Comparison of ENCODE assay signal across 17 cellular contexts in the genomic region with DNA sequence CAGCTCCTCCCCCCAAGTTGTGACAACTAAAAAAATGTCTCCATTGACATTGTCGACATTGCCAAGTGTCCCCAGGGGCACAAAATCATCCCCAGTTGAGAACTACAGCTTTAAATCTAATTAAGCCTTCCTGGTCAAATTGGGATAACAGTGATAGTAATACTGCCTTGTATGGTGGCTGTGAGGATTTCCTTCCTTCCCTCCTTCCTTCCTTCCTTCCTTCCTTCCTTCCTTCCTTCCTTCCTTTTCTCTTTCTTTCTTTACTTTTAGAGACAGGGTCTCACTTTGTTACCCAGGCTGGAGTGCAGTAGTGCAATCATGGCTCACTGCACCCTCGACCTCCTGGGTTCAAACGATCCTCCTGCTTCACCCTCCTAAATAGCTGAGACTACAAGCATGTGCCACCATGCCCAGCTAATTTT. TPM values are rescaled to one million over a fixed set of nuclear protein-coding genes. Genes with fewer than 3 reads are reported as not detected.
DNase-seq lines count a peak whose midpoint lies in the region; ATAC-seq and TF ChIP-seq lines count a peak whose summit lies in the region.
"Had no signal": no experiment of that assay in that cellular context is flagged by ENCODE, and none has a peak within 500 bp of the region (broad histone marks: within the 10 kb centered on the region; RNA-seq: fewer than 3 reads in every experiment).

No MANE protein-coding gene starts in this region.

- H2BK5ac ChIP-seq in mesendoderm (ENCODE audit: low read length), result no peak overlapping the region

- CTCF ChIA-PET in A673 (lab: Charles Lee) (interaction anchor here (0.6 to 0.7 kb wide), 2 partner anchors 13 to 66 kb away, joined by 4 to 22 read pairs; no protein-coding TSS in a partner anchor), HEK293 (lab: Yijun Ruan, JAX) (interaction anchor here (0.7 to 2.4 kb wide), 4 partner anchors 13 to 235 kb away, joined by 3 to 12 read pairs (median 6); no protein-coding TSS in a partner anchor)

- H4K8ac ChIP-seq in mesendoderm (ENCODE audit: low read depth, low read length), result no peak overlapping the region

- H3K18ac ChIP-seq in mesendoderm (ENCODE audit: low read length), result no peak overlapping the region

- H3K4ac ChIP-seq in mesendoderm (ENCODE audit: low read depth, low read length), result no peak overlapping the region

- H2BK15ac ChIP-seq in mesendoderm (replicated peaks; ENCODE audit: low read depth), result no peak overlapping the region

- H3K9me3 Mint-ChIP-seq in naive thymus-derived CD8-positive, alpha-beta T cell, result no peaks in the 10 kb centered on the region
- H3K9me3 Mint-ChIP-seq: CD4-positive, alpha-beta T cell had no signal

- H3K27ac Mint-ChIP-seq in naive thymus-derived CD8-positive, alpha-beta T cell, result peak overlapping the region in 2 of 10 donors; percentile 23 to 60
- H3K27ac Mint-ChIP-seq: B cell; CD4-positive, alpha-beta T cell had no signal

- no peak overlapping the region for H2BK120ac ChIP-seq in mesendoderm (ENCODE audit: low read depth, low read length)

- H4K5ac ChIP-seq in mesendoderm (ENCODE audit: low read length), result no peak overlapping the region

- POLR2A ChIA-PET in A673 (lab: Charles Lee; ENCODE audit: low non-redundant PET), result interaction anchor here (0.6 to 0.7 kb wide), 3 partner anchors 10 to 144 kb away, joined by 3 to 5 read pairs (median 4); no protein-coding TSS in a partner anchor
- POLR2A ChIA-PET in HEK293 (lab: Yijun Ruan, JAX), result no interaction called here
- POLR2A ChIA-PET in naive thymus-derived CD8-positive, alpha-beta T cell (lab: Charles Lee), result no interaction called here

- no TSS peak for BruUV-seq in A673 (replicated peaks; lab: Mats Ljungman, UMichigan)

- no peak overlapping the region for H3K4me3 Mint-ChIP-seq in naive thymus-derived CD8-positive, alpha-beta T cell
- H3K4me3 Mint-ChIP-seq: B cell; CD4-positive, alpha-beta T cell had no signal

- no peak for ATAC-seq in gastrocnemius medialis
- ATAC-seq in naive thymus-derived CD8-positive, alpha-beta T cell, result no peak
- ATAC-seq: HCT116 had no signal

- H3K4me1 Mint-ChIP-seq in naive thymus-derived CD8-positive, alpha-beta T cell, result peaks cover 0 to 7% (median 3%) of the 10 kb centered on the region in 4 donors

- intact Hi-C loops in A673 (cut with micrococcal nuclease; ENCODE audit: unreplicated experiment) (loop anchor here (2.0 kb wide), 1 partner anchor 63 kb away; no protein-coding TSS in a partner anchor), gastrocnemius medialis (cut with DNase I; ENCODE audit: low total_unique reads) (loop anchor here (2.0 kb wide), 2 partner anchors 37 to 63 kb away; no protein-coding TSS in a partner anchor)

- no CpG with 5 or more reads among the region's 3 CpGs for WGBS in mesendoderm (ENCODE audit: extremely low coverage, insufficient coverage, low lambda C conversion rate)

- H2AK5ac ChIP-seq in mesendoderm (ENCODE audit: low read length), result no peak overlapping the region

- H3K36me3 Mint-ChIP-seq in naive thymus-derived CD8-positive, alpha-beta T cell, result no peaks in the 10 kb centered on the region

- H3K79me2 ChIP-seq in mesendoderm (ENCODE audit: control insufficient read depth, insufficient read depth, low read length), result no peaks in the 10 kb centered on the region

- no peak for TF ChIP-seq POLR2A in gastrocnemius medialis (IDR thresholded peaks at IDR 0.05)

- no peaks in the 10 kb centered on the region for H3K79me1 ChIP-seq in mesendoderm (ENCODE audit: low read length)

- no peak overlapping the region for H3K9ac ChIP-seq in mesendoderm (ENCODE audit: low read length)

- H3K36me3 ChIP-seq in A673 (ENCODE audit: insufficient read depth, low read length, poor library complexity, severe bottlenecking), result no peaks in the 10 kb centered on the region
- no peaks in the 10 kb centered on the region for H3K36me3 ChIP-seq in HEK293 (ENCODE audit: control insufficient read depth in 2 of 2, insufficient read depth in 1 of 2, low read length in 2 of 2)
- no peaks in the 10 kb centered on the region for H3K36me3 ChIP-seq in mesendoderm (ENCODE audit: control insufficient read depth, insufficient read depth, low read length)
- no peaks in the 10 kb centered on the region for H3K36me3 ChIP-seq in gastrocnemius medialis

- H3K4me3 ChIP-seq in A673 (ENCODE audit: low read depth, low read length, poor library complexity, severe bottlenecking) (no peak overlapping the region), HEK293 (ENCODE audit: low read depth, low read length) (no peak overlapping the region), mesendoderm (ENCODE audit: low read length) (no peak overlapping the region), gastrocnemius medialis (no peak overlapping the region)

- no peak overlapping the region for H3K56ac ChIP-seq in mesendoderm (ENCODE audit: low read length)

- H3K27me3 Mint-ChIP-seq in naive thymus-derived CD8-positive, alpha-beta T cell, result no peaks in the 10 kb centered on the region
- H3K27me3 Mint-ChIP-seq: B cell had no signal

- DNase-seq in A673 (ENCODE audit: low spot score) (peak; percentile 99), mesendoderm (no peak), gastrocnemius medialis (no peak), NCI-H146 (lab: John Stamatoyannopoulos, UW) (no peak), DMS79 (lab: John Stamatoyannopoulos, UW) (no peak)
- DNase-seq in naive thymus-derived CD8-positive, alpha-beta T cell, result no peak
- DNase-seq: 8988T; C1 segment of cervical spinal cord; Caco-2; CD4-positive, alpha-beta T cell; GDM1; GOT3; H7; IMR-90 had no signal

- peaks cover 11% of the 10 kb centered on the region for H3K9me3 ChIP-seq in A673 (ENCODE audit: low read depth, low read length, poor library complexity, severe bottlenecking)
- no peaks in the 10 kb centered on the region for H3K9me3 ChIP-seq in HEK293 (ENCODE audit: control insufficient read depth, insufficient read depth, low read depth, low read length)
- H3K9me3 ChIP-seq in gastrocnemius medialis, result no peaks in the 10 kb centered on the region

- in situ Hi-C loops in gastrocnemius medialis (cut with MboI; ENCODE audit: low sequenced_read_pairs in 4 of 4), result no loop called here

- no peak overlapping the region for H3K4me2 ChIP-seq in mesendoderm (ENCODE audit: low read length)

- peaks cover 47% of the 10 kb centered on the region for H3K4me1 ChIP-seq in A673 (ENCODE audit: insufficient read depth, low read length, poor library complexity, severe bottlenecking)
- H3K4me1 ChIP-seq in HEK293 (ENCODE audit: control insufficient read depth, insufficient read depth, low read length), result no peaks in the 10 kb centered on the region
- H3K4me1 ChIP-seq in mesendoderm (ENCODE audit: control insufficient read depth, low read depth, low read length), result no peaks in the 10 kb centered on the region
- H3K4me1 ChIP-seq in gastrocnemius medialis, result peaks cover 0 to 12% of the 10 kb centered on the region in 2 donors
- H3K4me1 ChIP-seq: Caco-2 had no signal

- peak overlapping the region; percentile 11 for H3K23ac ChIP-seq in mesendoderm (ENCODE audit: low read length)

- no peaks in the 10 kb centered on the region for H3K27me3 ChIP-seq in A673 (replicated peaks; ENCODE audit: insufficient read depth, low read depth, low read length, poor library complexity)
- no peaks in the 10 kb centered on the region for H3K27me3 ChIP-seq in mesendoderm (ENCODE audit: insufficient read depth, low read length, poor library complexity)
- no peaks in the 10 kb centered on the region for H3K27me3 ChIP-seq in gastrocnemius medialis

- peak overlapping the region; percentile 97 for H3K27ac ChIP-seq in A673 (ENCODE audit: low read depth, low read length, poor library complexity, severe bottlenecking)
- H3K27ac ChIP-seq in HEK293 (ENCODE audit: extremely low read depth, low read depth, low read length), result no peak overlapping the region
- no peak overlapping the region for H3K27ac ChIP-seq in mesendoderm (ENCODE audit: low read depth, low read length)
- peak overlapping the region; percentile 68 to 87 (median 80) for H3K27ac ChIP-seq in gastrocnemius medialis

- no peak; the same call in 1 of the 2 replicates for TF ChIP-seq CTCF in A673 (conservative IDR thresholded peaks at IDR 0.05; ENCODE audit: low read depth, low read length)
- no peak for TF ChIP-seq CTCF in HEK293 (tag by site-specific recombination; IDR thresholded peaks at IDR 0.05)
- TF ChIP-seq CTCF in gastrocnemius medialis (IDR thresholded peaks at IDR 0.05 in 4 of 5, conservative IDR thresholded peaks at IDR 0.05 in 1 of 5), result no peak

TF ChIP-seq in HEK293, 187 proteins besides CTCF, POLR2A, EP300 and RAD21:
- TF ChIP-seq ZNF366 (tag by site-specific recombination; conservative IDR thresholded peaks at IDR 0.05), result peak; percentile 76
- no peak for TF ChIP-seq TCF7L2 (IDR thresholded peaks at IDR 0.05; ENCODE audit: borderline replicate concordance, low read depth, low read length)
TF ChIP-seq in HEK293: peak in this region for 1.

RNA-seq across cellular contexts. Expression of a gene that starts 29.5 kb away (rescaled TPM):
- total RNA-seq in A673 (2021) (23.5 and 26.1 TPM in 2 replicates), gastrocnemius medialis (10 to 100 TPM; 25.6 to 41.0 (median 33.5) TPM)
- 9.4 TPM for polyA plus RNA-seq in mesendoderm (2013, experiment 1 of 2)
- polyA plus RNA-seq in mesendoderm (2013, experiment 2 of 2), result 9.0 TPM
- 10 to 100 TPM; 28.3 to 37.0 TPM for total RNA-seq in naive thymus-derived CD8-positive, alpha-beta T cell
- 10 to 100 TPM in 2 of 3 donors, 1 to 10 TPM in 1; 9.4 to 12.5 (median 10.8) TPM for polyA plus RNA-seq in naive thymus-derived CD8-positive, alpha-beta T cell

Comparison
In these comparisons a context has a peak if more than half of its experiments do, and no peak if none do; other contexts are left out.
1. H3K27ac ChIP-seq: peak in A673 (single experiment) and gastrocnemius medialis (4 of 4); none in HEK293 (single experiment) and mesendoderm (single experiment).